Comparison of ENCODE assay signal across 1 cellular context in the genomic region with DNA sequence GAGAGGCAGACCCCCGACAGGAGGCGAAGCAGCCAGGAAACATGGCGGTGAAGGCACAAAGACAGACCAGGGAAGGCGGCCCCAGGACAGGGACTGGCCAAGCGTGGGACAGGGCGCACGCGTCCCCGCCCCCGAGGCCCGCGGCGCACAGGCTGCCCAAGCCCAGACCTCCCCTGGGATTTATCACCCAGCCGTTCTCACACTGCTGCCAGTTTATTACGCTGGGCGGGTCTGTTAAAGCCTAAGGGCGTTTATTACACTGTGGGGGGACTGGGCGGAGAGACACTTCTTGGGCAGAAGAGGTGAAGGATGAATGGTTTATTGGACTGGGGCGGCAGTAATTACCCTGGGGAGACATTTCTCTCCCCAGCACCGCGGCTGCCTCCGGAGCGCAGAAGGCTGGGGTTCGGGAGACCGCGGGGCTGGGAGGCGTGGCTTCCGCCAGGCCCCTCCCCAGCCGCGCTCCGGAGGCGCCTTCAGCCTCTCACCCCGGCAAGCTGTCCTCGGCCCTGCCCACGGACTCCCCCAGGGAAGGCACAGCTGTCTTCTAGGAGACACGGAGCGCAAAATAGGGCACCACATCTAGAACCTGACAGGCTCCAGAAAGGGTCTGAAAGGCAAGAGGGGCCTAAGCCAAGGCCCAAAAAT.
TF ChIP-seq lines count a peak whose summit lies in the region.

No MANE protein-coding gene starts in this region.

TF ChIP-seq in IMR-90, 13 proteins besides CTCF, POLR2A, EP300 and RAD21 (continued from another document):
- TF ChIP-seq, protein P1, sequence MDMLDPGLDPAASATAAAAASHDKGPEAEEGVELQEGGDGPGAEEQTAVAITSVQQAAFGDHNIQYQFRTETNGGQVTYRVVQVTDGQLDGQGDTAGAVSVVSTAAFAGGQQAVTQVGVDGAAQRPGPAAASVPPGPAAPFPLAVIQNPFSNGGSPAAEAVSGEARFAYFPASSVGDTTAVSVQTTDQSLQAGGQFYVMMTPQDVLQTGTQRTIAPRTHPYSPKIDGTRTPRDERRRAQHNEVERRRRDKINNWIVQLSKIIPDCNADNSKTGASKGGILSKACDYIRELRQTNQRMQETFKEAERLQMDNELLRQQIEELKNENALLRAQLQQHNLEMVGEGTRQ (IDR thresholded peaks at IDR 0.05; ENCODE audit: low read depth, low read length) = no peak
- TF ChIP-seq SMC3 (IDR thresholded peaks at IDR 0.05; ENCODE audit: low read depth, low read length) = no peak
- TF ChIP-seq NFE2L2 (IDR thresholded peaks at IDR 0.05; ENCODE audit: low read depth, low read length) = no peak
- TF ChIP-seq MAFK (IDR thresholded peaks at IDR 0.05; ENCODE audit: low read depth, low read length) = no peak
- TF ChIP-seq FOS (IDR thresholded peaks at IDR 0.05; ENCODE audit: low read depth, low read length) = no peak
- no peak for TF ChIP-seq BHLHE40 (IDR thresholded peaks at IDR 0.05; ENCODE audit: low read depth, low read length)
- TF ChIP-seq, protein P2, sequence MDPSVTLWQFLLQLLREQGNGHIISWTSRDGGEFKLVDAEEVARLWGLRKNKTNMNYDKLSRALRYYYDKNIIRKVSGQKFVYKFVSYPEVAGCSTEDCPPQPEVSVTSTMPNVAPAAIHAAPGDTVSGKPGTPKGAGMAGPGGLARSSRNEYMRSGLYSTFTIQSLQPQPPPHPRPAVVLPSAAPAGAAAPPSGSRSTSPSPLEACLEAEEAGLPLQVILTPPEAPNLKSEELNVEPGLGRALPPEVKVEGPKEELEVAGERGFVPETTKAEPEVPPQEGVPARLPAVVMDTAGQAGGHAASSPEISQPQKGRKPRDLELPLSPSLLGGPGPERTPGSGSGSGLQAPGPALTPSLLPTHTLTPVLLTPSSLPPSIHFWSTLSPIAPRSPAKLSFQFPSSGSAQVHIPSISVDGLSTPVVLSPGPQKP (IDR thresholded peaks at IDR 0.05; ENCODE audit: borderline replicate concordance, low read depth, low read length) = no peak
- TF ChIP-seq CHD1 (IDR thresholded peaks at IDR 0.05; ENCODE audit: low read depth, low read length) = no peak
- no peak for TF ChIP-seq MXI1 (IDR thresholded peaks at IDR 0.05; ENCODE audit: borderline replicate concordance, low read depth, low read length)
